In genomic region chr2:207805566-207806226, GRCh38 we compare ENCODE assay signal across 19 cellular contexts. TPM values are rescaled to one million over a fixed set of nuclear protein-coding genes. Genes with fewer than 3 reads are reported as not detected.
DNase-seq lines count a peak whose midpoint lies in the region; ATAC-seq and TF ChIP-seq lines count a peak whose summit lies in the region.
"Had no signal": no experiment of that assay in that cellular context is flagged by ENCODE, and none has a peak within 500 bp of the region (broad histone marks: within the 10 kb centered on the region; RNA-seq: fewer than 3 reads in every experiment).

No MANE protein-coding gene starts in this region.

- TF ChIP-seq CTCF in PC-9 (conservative IDR thresholded peaks at IDR 0.05) = no peak
- no peak for TF ChIP-seq CTCF in fibroblast of the aortic adventitia (IDR thresholded peaks at IDR 0.05; ENCODE audit: insufficient read depth, low read length)

- H3K27ac ChIP-seq in GM23248 (no peak overlapping the region), PC-9 (peak overlapping the region; percentile 23; the same call in 1 of the 2 replicates), trophoblast cell (ENCODE audit: low read depth, low read length) (peak overlapping the region; percentile 71)
- H3K27ac ChIP-seq: coronary artery, left ventricle myocardium inferior, prostate gland had no signal

- H3K4me2 ChIP-seq in GM23248 (ENCODE audit: unreplicated experiment) (no peak overlapping the region), PC-9 (peak overlapping the region; percentile 13; the same call in 1 of the 2 replicates), trophoblast cell (ENCODE audit: low read length) (no peak overlapping the region)

- H3K27me3 ChIP-seq in GM23248 (replicated peaks; ENCODE audit: insufficient read depth) (no peaks in the 10 kb centered on the region), PC-9 (ENCODE audit: insufficient read depth, low read depth) (no peaks in the 10 kb centered on the region), trophoblast cell (ENCODE audit: insufficient read depth, low read length) (no peaks in the 10 kb centered on the region)
- H3K27me3 ChIP-seq: BE2C had no signal

- H2AK5ac ChIP-seq in trophoblast cell (ENCODE audit: low read length) = no peak overlapping the region

- DNase-seq in GM23248 (peak; percentile 39), PC-9 (peak; percentile 8 to 64), fibroblast of the aortic adventitia (ENCODE audit: low read depth) (peak; percentile 21), trophoblast cell (peak; percentile 65 to 78), NCI-H748 treated with DMSO at 0.1 percent for 48 hours (lab: John Stamatoyannopoulos, UW) (no peak), AG08395 (ENCODE audit: low spot score) (no peak), NCI-H128 (lab: John Stamatoyannopoulos, UW; ENCODE audit: unreplicated experiment) (no peak)
- DNase-seq: activated CD4-positive, CD25-positive, alpha-beta regulatory T cell treated with anti-CD3 and anti-CD28 coated beads, Interleukin-2, amount 50 U/mL, for 72 hours; BE2C; erythroblast; hypothalamus; left ventricle myocardium inferior; NCI-H2081 treated with DMSO at 0.1 percent for 48 hours; NCI-H774 had no signal

- H4K8ac ChIP-seq in trophoblast cell (ENCODE audit: low read depth, low read length) = peak overlapping the region; percentile 53

- H3K18ac ChIP-seq in trophoblast cell (ENCODE audit: low read length) = no peak overlapping the region

- 62 to 69% methylated on average over 5 of the region's 5 CpGs for WGBS in GM23248 (ENCODE audit: low coverage in 1 of 2, low lambda C conversion rate in 2 of 2, missing lambda C conversion rate in 2 of 2), 2 experiments
- WGBS in trophoblast cell (ENCODE audit: extremely low coverage, insufficient coverage, insufficient read length) = no CpG with 5 or more reads among the region's 5 CpGs

- H3K9me2 ChIP-seq in GM23248 (ENCODE audit: insufficient read depth) = no peaks in the 10 kb centered on the region
- no peaks in the 10 kb centered on the region for H3K9me2 ChIP-seq in PC-9 (ENCODE audit: insufficient read depth)

- H2BK12ac ChIP-seq in trophoblast cell (ENCODE audit: low read length) = peak overlapping the region; percentile 97

- no peak overlapping the region for H3K4me3 ChIP-seq in GM23248
- no peak overlapping the region for H3K4me3 ChIP-seq in PC-9
- H3K4me3 ChIP-seq in fibroblast of the aortic adventitia (ENCODE audit: low read depth, low read length) = no peak overlapping the region
- no peak overlapping the region for H3K4me3 ChIP-seq in trophoblast cell (ENCODE audit: low read depth, low read length)
- H3K4me3 ChIP-seq: coronary artery, left ventricle myocardium inferior, prostate gland had no signal

- ATAC-seq in HG03135 (IDR thresholded peaks at IDR 0.05; ENCODE audit: unreplicated experiment) = no peak
- ATAC-seq: natural killer cell treated with Interleukin-12 subunit alpha and Interleukin-12 subunit beta and Interleukin-15 and Interleukin-18, amount 100 ng/mL, for 72 hours; Right ventricle myocardium inferior had no signal

- no peaks in the 10 kb centered on the region for H3K9me3 ChIP-seq in GM23248 (ENCODE audit: low read depth)
- H3K9me3 ChIP-seq in PC-9 (ENCODE audit: insufficient read depth, low read depth) = no peaks in the 10 kb centered on the region
- no peaks in the 10 kb centered on the region for H3K9me3 ChIP-seq in trophoblast cell (ENCODE audit: insufficient read depth, low read depth, low read length)
- H3K9me3 ChIP-seq: BE2C, left ventricle myocardium inferior, prostate gland had no signal

- H2BK5ac ChIP-seq in trophoblast cell (ENCODE audit: low read depth, low read length, poor library complexity) = peak overlapping the region; percentile 89

- no peak overlapping the region for H3K4ac ChIP-seq in trophoblast cell (ENCODE audit: low read depth, low read length)

- H2AFZ ChIP-seq in GM23248 = no peak overlapping the region
- H2AFZ ChIP-seq in PC-9 = no peak overlapping the region
- no peak overlapping the region for H2AFZ ChIP-seq in trophoblast cell (ENCODE audit: insufficient read depth, low read length, poor library complexity)

- H2BK120ac ChIP-seq in trophoblast cell (ENCODE audit: insufficient read depth, low read length, poor library complexity) = peak overlapping the region; percentile 90

- POLR2A ChIA-PET in PC-9 (lab: Charles Lee; ENCODE audit: unreplicated experiment) = interaction anchor here (0.6 to 0.7 kb wide), 2 partner anchors 14 to 184 kb away, joined by 3 to 6 read pairs; no protein-coding TSS in a partner anchor

- H4K12ac ChIP-seq in trophoblast cell (ENCODE audit: low read depth, low read length) = no peak overlapping the region

- H3F3A ChIP-seq in GM23248 (ENCODE audit: insufficient read depth) = no peaks in the 10 kb centered on the region
- peaks cover 15% of the 10 kb centered on the region; the same call in 1 of the 2 replicates for H3F3A ChIP-seq in PC-9 (ENCODE audit: insufficient read depth, low read depth)

- in situ Hi-C loops in GM23248 (cut with MboI) = no loop called here

- peaks cover 6% of the 10 kb centered on the region for H3K79me1 ChIP-seq in trophoblast cell (ENCODE audit: low read length)

- no peaks in the 10 kb centered on the region for H3K79me2 ChIP-seq in GM23248 (ENCODE audit: insufficient read depth)
- no peaks in the 10 kb centered on the region for H3K79me2 ChIP-seq in PC-9 (ENCODE audit: low read depth)
- H3K79me2 ChIP-seq in trophoblast cell (ENCODE audit: control insufficient read depth, insufficient read depth, low read length, poor library complexity) = no peaks in the 10 kb centered on the region

- H4K20me1 ChIP-seq in GM23248 (ENCODE audit: insufficient read depth) (no peaks in the 10 kb centered on the region), PC-9 (ENCODE audit: insufficient read depth) (no peaks in the 10 kb centered on the region)

- intact Hi-C loops in PC-9 (cut with micrococcal nuclease; ENCODE audit: unreplicated experiment) = no loop called here

- H3K4me1 ChIP-seq in GM23248 (ENCODE audit: insufficient read depth) (peaks cover 13% of the 10 kb centered on the region; the same call in 1 of the 2 replicates), PC-9 (replicated peaks; ENCODE audit: insufficient read depth) (peaks cover 34% of the 10 kb centered on the region), trophoblast cell (ENCODE audit: control insufficient read depth in 1 of 2, insufficient read depth in 2 of 2, low read length in 2 of 2) (peaks cover 8 to 15% of the 10 kb centered on the region in 2 experiments)
- H3K4me1 ChIP-seq: BE2C, prostate gland had no signal

- H3K9ac ChIP-seq in GM23248 = no peak overlapping the region
- no peak overlapping the region for H3K9ac ChIP-seq in trophoblast cell (ENCODE audit: low read length)

- H3K23ac ChIP-seq in trophoblast cell (ENCODE audit: low read length) = no peak overlapping the region

- CTCF ChIA-PET in PC-9 (lab: Charles Lee) = interaction anchor here (0.9 kb wide), 1 partner anchor 25 kb away, joined by 4 read pairs; no protein-coding TSS in a partner anchor

- peak overlapping the region; percentile 87 for H4K91ac ChIP-seq in trophoblast cell (ENCODE audit: low read depth, low read length)

- no peaks in the 10 kb centered on the region for H3K36me3 ChIP-seq in GM23248 (ENCODE audit: low read depth)
- no peaks in the 10 kb centered on the region for H3K36me3 ChIP-seq in PC-9 (ENCODE audit: low read depth)
- no peaks in the 10 kb centered on the region for H3K36me3 ChIP-seq in trophoblast cell (ENCODE audit: control insufficient read depth in 1 of 2, insufficient read depth in 2 of 2, low read length in 2 of 2)
- H3K36me3 ChIP-seq: BE2C, left ventricle myocardium inferior, prostate gland had no signal

- peak overlapping the region; percentile 73 for H3K14ac ChIP-seq in trophoblast cell (ENCODE audit: low read length)

- BruUV-seq in PC-9 (replicated peaks; lab: Mats Ljungman, UMichigan) = no TSS peak

RNA-seq across cellular contexts. Expression of gene FZD5, which starts 36.0 kb away (rescaled TPM):
- under 0.01 and 0.13 TPM in 2 replicates for total RNA-seq in GM23248 (2014; rRNA removed; shearing (Covaris generic))
- polyA plus RNA-seq in GM23248 (2016; fragmentation: Nextera tagmentation; extraction: Ambion mirVana) = 0.13 and 0.15 TPM in 2 replicates
- total RNA-seq in PC-9 (2021) (5.6 and 6.8 TPM in 2 replicates), fibroblast of the aortic adventitia (ENCODE audit: low replicate concordance) (1.4 and 2.4 TPM in 2 replicates)
- polyA plus RNA-seq in trophoblast cell (2013) = 11.9 and 12.8 TPM in 2 replicates

Comparison
In these comparisons a context has a peak if more than half of its experiments do, and no peak if none do; other contexts are left out.
1. DNase-seq: peak in GM23248 (single experiment), PC-9 (2 of 2), fibroblast of the aortic adventitia (single experiment) and trophoblast cell (2 of 2); none in NCI-H748 treated with DMSO at 0.1 percent for 48 hours (single experiment), AG08395 (single experiment) and NCI-H128 (single experiment).